In the genomic region with DNA sequence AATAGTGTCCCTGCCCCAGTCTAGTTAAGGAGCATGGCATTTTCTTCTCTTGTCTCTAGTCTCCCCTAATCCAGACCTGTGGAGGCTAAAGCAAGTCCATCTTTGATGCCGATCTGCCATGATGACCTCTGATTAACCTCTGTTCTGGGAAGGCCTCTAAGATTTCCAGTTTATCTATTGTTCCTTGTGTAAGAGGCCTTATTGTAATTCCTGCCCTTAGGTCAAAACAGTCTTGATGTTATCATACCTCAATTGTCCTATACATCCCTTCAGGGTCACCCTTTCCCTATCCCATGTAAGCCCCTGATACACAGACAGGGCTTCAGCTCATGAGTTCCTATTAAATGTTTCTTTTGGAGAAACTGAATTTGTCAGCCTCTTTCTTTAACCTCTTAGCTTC, we compare ENCODE assay signal across 17 cellular contexts. TPM values are rescaled to one million over a fixed set of nuclear protein-coding genes. Genes with fewer than 3 reads are reported as not detected.
A peak's percentile ranks its signal among the peaks of the same experiment; 100 is the strongest.
DNase-seq lines count a peak whose midpoint lies in the region; ATAC-seq and TF ChIP-seq lines count a peak whose summit lies in the region.
"Had no signal": no experiment of that assay in that cellular context is flagged by ENCODE, and none has a peak within 500 bp of the region (broad histone marks: within the 10 kb centered on the region; RNA-seq: fewer than 3 reads in every experiment).

No MANE protein-coding gene starts in this region.

- H2AFZ ChIP-seq in GM23338, result 0 out of 2 replicates have a peak overlapping the region, but pooled peaks have one; percentile 18
- peak overlapping the region; percentile 19 for H2AFZ ChIP-seq in smooth muscle cell (ENCODE audit: low read depth)
- H2AFZ ChIP-seq: PC-9 had no signal

- TF ChIP-seq CTCF in GM23338 (conservative IDR thresholded peaks at IDR 0.05; ENCODE audit: low read depth in 2 of 2), result no peak
- TF ChIP-seq CTCF in smooth muscle cell (IDR thresholded peaks at IDR 0.05; ENCODE audit: borderline replicate concordance, insufficient read depth, poor library complexity, severe bottlenecking), result no peak

- H3K27me3 Mint-ChIP-seq in GM23338 (ENCODE audit: insufficient read depth, low read depth, poor library complexity), result peaks cover 6% of the 10 kb centered on the region
- no peaks in the 10 kb centered on the region for H3K27me3 Mint-ChIP-seq in activated T-cell treated with anti-CD3 and anti-CD28 coated beads, Interleukin-2, amount 50 U/mL, for 24 hours
- H3K27me3 Mint-ChIP-seq: CD4-positive, alpha-beta memory T cell had no signal

- H3K27ac ChIP-seq in GM23338 (ENCODE audit: low read depth) (no peak overlapping the region), smooth muscle cell (ENCODE audit: low read depth) (no peak overlapping the region), aorta (ENCODE audit: low read depth in 1 of 2, low read length in 2 of 2) (no peak overlapping the region)
- H3K27ac ChIP-seq: PC-9 had no signal

- H3K27ac Mint-ChIP-seq in GM23338, result no peak overlapping the region
- no peak overlapping the region for H3K27ac Mint-ChIP-seq in activated T-cell treated with anti-CD3 and anti-CD28 coated beads, Interleukin-2, amount 50 U/mL, for 24 hours

- no peaks in the 10 kb centered on the region; the same call in 2 of the 3 replicates for H3K36me3 Mint-ChIP-seq in GM23338 (ENCODE audit: low read depth)
- H3K36me3 Mint-ChIP-seq in activated T-cell treated with anti-CD3 and anti-CD28 coated beads, Interleukin-2, amount 50 U/mL, for 24 hours (ENCODE audit: low read depth), result no peaks in the 10 kb centered on the region

- H3K4me1 ChIP-seq in GM23338 (ENCODE audit: insufficient read depth) (peaks cover 4% of the 10 kb centered on the region; the same call in 1 of the 2 replicates), smooth muscle cell (ENCODE audit: low read depth) (peaks cover 5% of the 10 kb centered on the region), aorta (ENCODE audit: control insufficient read depth in 1 of 2, insufficient read depth in 2 of 2, low read length in 2 of 2) (no peaks in the 10 kb centered on the region)

- H3K9me2 ChIP-seq in GM23338 (ENCODE audit: insufficient read depth), result no peaks in the 10 kb centered on the region

- intact Hi-C loops in aorta (cut with DNase I), result loop anchor here in 1 of 2 donors (10.0 kb wide), 1 partner anchor 109 kb away; no protein-coding TSS in a partner anchor

- ATAC-seq in GM23338 (no peak), aorta (ENCODE audit: low FRiP score) (no peak)

- no peak overlapping the region for H3K9ac ChIP-seq in smooth muscle cell (ENCODE audit: low read depth)

- H3K4me3 ChIP-seq in GM23338 (no peak overlapping the region), smooth muscle cell (no peak overlapping the region), aorta (ENCODE audit: low read length in 2 of 2) (no peak overlapping the region)
- H3K4me3 ChIP-seq: PC-9 had no signal

- no peaks in the 10 kb centered on the region for H3K9me3 ChIP-seq in smooth muscle cell (replicated peaks; ENCODE audit: low read depth)
- H3K9me3 ChIP-seq in aorta (ENCODE audit: control insufficient read depth, low read length), result no peaks in the 10 kb centered on the region
- H3K9me3 ChIP-seq: BE2C had no signal

- H4K20me1 ChIP-seq in GM23338 (replicated peaks; ENCODE audit: insufficient read depth) (no peaks in the 10 kb centered on the region), smooth muscle cell (ENCODE audit: low read depth) (no peaks in the 10 kb centered on the region)

- no peaks in the 10 kb centered on the region for H3K36me3 ChIP-seq in GM23338 (ENCODE audit: insufficient read depth)
- H3K36me3 ChIP-seq in smooth muscle cell (ENCODE audit: low read depth), result no peaks in the 10 kb centered on the region
- H3K36me3 ChIP-seq in aorta (ENCODE audit: control insufficient read depth in 1 of 2, insufficient read depth in 2 of 2, low read length in 1 of 2), result no peaks in the 10 kb centered on the region
- H3K36me3 ChIP-seq: BE2C had no signal

- H3K4me2 ChIP-seq in GM23338 (no peak overlapping the region), smooth muscle cell (no peak overlapping the region)
- H3K4me2 ChIP-seq: PC-9 had no signal

- H3K79me2 ChIP-seq in GM23338 (replicated peaks; ENCODE audit: insufficient read depth), result no peaks in the 10 kb centered on the region
- no peaks in the 10 kb centered on the region for H3K79me2 ChIP-seq in smooth muscle cell (ENCODE audit: low read depth)

- H3K27me3 ChIP-seq in GM23338 (ENCODE audit: insufficient read depth) (no peaks in the 10 kb centered on the region), smooth muscle cell (ENCODE audit: low read depth) (no peaks in the 10 kb centered on the region), aorta (ENCODE audit: control insufficient read depth in 1 of 2, insufficient read depth in 2 of 2, low read length in 1 of 2) (no peaks in the 10 kb centered on the region)
- H3K27me3 ChIP-seq: BE2C had no signal

- no peaks in the 10 kb centered on the region; the same call in 2 of the 3 replicates for H3K9me3 Mint-ChIP-seq in GM23338
- no peaks in the 10 kb centered on the region for H3K9me3 Mint-ChIP-seq in activated T-cell treated with anti-CD3 and anti-CD28 coated beads, Interleukin-2, amount 50 U/mL, for 24 hours
- H3K9me3 Mint-ChIP-seq: CD4-positive, alpha-beta memory T cell had no signal

- peaks cover 6% of the 10 kb centered on the region for H3K4me1 Mint-ChIP-seq in GM23338
- peaks cover 9% of the 10 kb centered on the region for H3K4me1 Mint-ChIP-seq in activated T-cell treated with anti-CD3 and anti-CD28 coated beads, Interleukin-2, amount 50 U/mL, for 24 hours (ENCODE audit: low read depth)

- no peaks in the 10 kb centered on the region for H3F3A ChIP-seq in GM23338 (replicated peaks; ENCODE audit: low read depth)
- H3F3A ChIP-seq in smooth muscle cell (ENCODE audit: low read depth), result no peaks in the 10 kb centered on the region

- H3K4me3 Mint-ChIP-seq in GM23338, result no peak overlapping the region
- no peak overlapping the region for H3K4me3 Mint-ChIP-seq in activated T-cell treated with anti-CD3 and anti-CD28 coated beads, Interleukin-2, amount 50 U/mL, for 24 hours
- H3K4me3 Mint-ChIP-seq: CD4-positive, alpha-beta memory T cell had no signal

- DNase-seq in GM23338 (ENCODE audit: low spot score) (no peak), SK-MEL-5 (ENCODE audit: low read depth, low spot score) (peak; percentile 92), foreskin melanocyte (peak; percentile 75), smooth muscle cell (lab: John Stamatoyannopoulos, UW; ENCODE audit: unreplicated experiment) (no peak), aorta (no peak), DMS79 treated with DMSO at 0.1 percent for 48 hours (lab: John Stamatoyannopoulos, UW) (no peak)
- no peak for DNase-seq in activated T-cell treated with anti-CD3 and anti-CD28 coated beads, Interleukin-2, amount 50 U/mL, for 24 hours
- DNase-seq: BE2C; CD4-positive, alpha-beta memory T cell; DMS 273 treated with DMSO at 0.1 percent for 48 hours; HCEC 1CT; Kasumi-1; NCI-H187 treated with DMSO at 0.1 percent for 48 hours; NCI-H446 treated with DMSO at 0.1 percent for 48 hours; NCI-H748 treated with DMSO at 0.1 percent for 48 hours; PC-9; SHP77 treated with DMSO at 0.1 percent for 48 hours had no signal

- in situ Hi-C loops in SK-MEL-5 (cut with HindIII; ENCODE audit: low pct_unique_long_range_greater_than_20kb, low sequenced_read_pairs), result no loop called here

- WGBS in smooth muscle cell (ENCODE audit: low lambda C conversion rate), result 87% methylated on average over 1 of the region's 1 CpG
- WGBS in aorta, 2 donors, result 67 to 77% methylated on average over 1 of the region's 1 CpG

TF ChIP-seq in GM23338, 12 proteins besides CTCF, POLR2A, EP300 and RAD21 (continues in another document):
- TF ChIP-seq, protein P1, sequence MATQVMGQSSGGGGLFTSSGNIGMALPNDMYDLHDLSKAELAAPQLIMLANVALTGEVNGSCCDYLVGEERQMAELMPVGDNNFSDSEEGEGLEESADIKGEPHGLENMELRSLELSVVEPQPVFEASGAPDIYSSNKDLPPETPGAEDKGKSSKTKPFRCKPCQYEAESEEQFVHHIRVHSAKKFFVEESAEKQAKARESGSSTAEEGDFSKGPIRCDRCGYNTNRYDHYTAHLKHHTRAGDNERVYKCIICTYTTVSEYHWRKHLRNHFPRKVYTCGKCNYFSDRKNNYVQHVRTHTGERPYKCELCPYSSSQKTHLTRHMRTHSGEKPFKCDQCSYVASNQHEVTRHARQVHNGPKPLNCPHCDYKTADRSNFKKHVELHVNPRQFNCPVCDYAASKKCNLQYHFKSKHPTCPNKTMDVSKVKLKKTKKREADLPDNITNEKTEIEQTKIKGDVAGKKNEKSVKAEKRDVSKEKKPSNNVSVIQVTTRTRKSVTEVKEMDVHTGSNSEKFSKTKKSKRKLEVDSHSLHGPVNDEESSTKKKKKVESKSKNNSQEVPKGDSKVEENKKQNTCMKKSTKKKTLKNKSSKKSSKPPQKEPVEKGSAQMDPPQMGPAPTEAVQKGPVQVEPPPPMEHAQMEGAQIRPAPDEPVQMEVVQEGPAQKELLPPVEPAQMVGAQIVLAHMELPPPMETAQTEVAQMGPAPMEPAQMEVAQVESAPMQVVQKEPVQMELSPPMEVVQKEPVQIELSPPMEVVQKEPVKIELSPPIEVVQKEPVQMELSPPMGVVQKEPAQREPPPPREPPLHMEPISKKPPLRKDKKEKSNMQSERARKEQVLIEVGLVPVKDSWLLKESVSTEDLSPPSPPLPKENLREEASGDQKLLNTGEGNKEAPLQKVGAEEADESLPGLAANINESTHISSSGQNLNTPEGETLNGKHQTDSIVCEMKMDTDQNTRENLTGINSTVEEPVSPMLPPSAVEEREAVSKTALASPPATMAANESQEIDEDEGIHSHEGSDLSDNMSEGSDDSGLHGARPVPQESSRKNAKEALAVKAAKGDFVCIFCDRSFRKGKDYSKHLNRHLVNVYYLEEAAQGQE (IDR thresholded peaks at IDR 0.05; ENCODE audit: unreplicated experiment), result no peak
- no peak for TF ChIP-seq STAT1 (IDR thresholded peaks at IDR 0.05; ENCODE audit: unreplicated experiment)
- no peak for TF ChIP-seq EZH2phosphoT487 (IDR thresholded peaks at IDR 0.05; ENCODE audit: unreplicated experiment)

RNA-seq across cellular contexts. Expression of a gene that starts 4.9 kb away (rescaled TPM):
- total RNA-seq in GM23338 (2014; rRNA removed; shearing (Covaris generic)), result 30.4 and 46.1 TPM in 2 replicates
- polyA plus RNA-seq in GM23338 (2016; fragmentation: Nextera tagmentation; extraction: Ambion mirVana) (15.2 and 15.5 TPM in 2 replicates), smooth muscle cell (17.2 and 34.8 TPM in 2 replicates), aorta (10 to 100 TPM; 11.6 to 69.9 TPM)
- 5.3 and 5.4 TPM in 2 replicates for total RNA-seq in SK-MEL-5 (2014; rRNA removed; shearing (Covaris generic))
- 39.6 and 54.4 TPM in 2 replicates for polyA plus RNA-seq in SK-MEL-5 (2015; cell fraction: cytosol; rRNA removed)
- 333 and 355 TPM in 2 replicates for polyA plus RNA-seq in SK-MEL-5 (2015; cell fraction: nucleus; rRNA removed)
- total RNA-seq in smooth muscle cell (5.7 and 8.8 TPM in 2 replicates), aorta (10 to 100 TPM; 64.5 to 96.6 TPM)

RNA-seq across cellular contexts. Expression of a gene that starts 52.7 kb away (rescaled TPM):
- total RNA-seq in GM23338 (2014; rRNA removed; shearing (Covaris generic)), result 4,367 and 4,717 TPM in 2 replicates
- polyA plus RNA-seq in GM23338 (2016; fragmentation: Nextera tagmentation; extraction: Ambion mirVana) (6,375 and 6,524 TPM in 2 replicates), smooth muscle cell (2,853 and 2,990 TPM in 2 replicates), aorta (1,000 to 10,000 TPM; 1,703 to 2,385 TPM)
- 8,852 and 9,543 TPM in 2 replicates for total RNA-seq in SK-MEL-5 (2014; rRNA removed; shearing (Covaris generic))
- polyA plus RNA-seq in SK-MEL-5 (2015; cell fraction: cytosol; rRNA removed), result 6,425 and 7,391 TPM in 2 replicates
- 1,266 and 1,287 TPM in 2 replicates for polyA plus RNA-seq in SK-MEL-5 (2015; cell fraction: nucleus; rRNA removed)
- total RNA-seq in smooth muscle cell (3,153 and 3,434 TPM in 2 replicates), aorta (100 to 1,000 TPM; 729 to 835 TPM)

Comparison
In these comparisons a context has a peak if more than half of its experiments do, and no peak if none do; other contexts are left out.
1. DNase-seq: peak in SK-MEL-5 (single experiment) and foreskin melanocyte (single experiment); none in GM23338 (single experiment), smooth muscle cell (single experiment), activated T-cell treated with anti-CD3 and anti-CD28 coated beads, Interleukin-2, amount 50 U/mL, for 24 hours (single experiment), aorta (0 of 2) and DMS79 treated with DMSO at 0.1 percent for 48 hours (single experiment).